Comparison of ENCODE assay signal across 10 cellular contexts in genomic region chr10:5449823-5450222, GRCh38. TPM values are rescaled to one million over a fixed set of nuclear protein-coding genes. Genes with fewer than 3 reads are reported as not detected.
A peak's percentile ranks its signal among the peaks of the same experiment; 100 is the strongest.
DNase-seq lines count a peak whose midpoint lies in the region; ATAC-seq, FAIRE-seq and TF ChIP-seq lines count a peak whose summit lies in the region.
"Had no signal": no experiment of that assay in that cellular context is flagged by ENCODE, and none has a peak within 500 bp of the region (broad histone marks: within the 10 kb centered on the region; RNA-seq: fewer than 3 reads in every experiment).

No MANE protein-coding gene starts in this region.

- no peaks in the 10 kb centered on the region for H3K9me2 ChIP-seq in MM.1S (replicated peaks; ENCODE audit: insufficient read depth, low read length)

- peaks cover 29% of the 10 kb centered on the region for H3F3A ChIP-seq in MM.1S (ENCODE audit: insufficient read depth, low read length)

- H3K27me3 Mint-ChIP-seq in stimulated activated naive B cell treated with anti-CD40 and anti-IgM and Interleukin-4, amounts not matched to agents 10 μg/mL and 1 μg/mL and 100 μg/mL, for 72 hours = no peaks in the 10 kb centered on the region

- peaks cover 36% of the 10 kb centered on the region for H3K79me2 ChIP-seq in mammary epithelial cell (ENCODE audit: insufficient read depth, low read length)
- H3K79me2 ChIP-seq in MM.1S (ENCODE audit: low read length) = peaks cover 63% of the 10 kb centered on the region

- peak overlapping the region in 1 of 3 experiments; percentile 31 for H3K4me3 ChIP-seq in mammary epithelial cell (replicated peaks in 1 of 3; ENCODE audit: insufficient read depth in 1 of 3, low read depth in 2 of 3, low read length in 3 of 3)
- no peak overlapping the region for H3K4me3 ChIP-seq in MM.1S (ENCODE audit: low read length)

- H3K9ac ChIP-seq in mammary epithelial cell (ENCODE audit: insufficient read depth, low read length) (peak overlapping the region; percentile 56), MM.1S (ENCODE audit: low read length) (no peak overlapping the region)

- H3K36me3 ChIP-seq in mammary epithelial cell (ENCODE audit: insufficient read depth, low read length) (peaks cover 21% of the 10 kb centered on the region), MM.1S (replicated peaks; ENCODE audit: insufficient read depth, low read length) (peaks cover 22% of the 10 kb centered on the region)

- peak in 1 of 2 donors; percentile 48 for TF ChIP-seq CTCF in mammary epithelial cell (conservative IDR thresholded peaks at IDR 0.05 in 1 of 2, IDR thresholded peaks at IDR 0.05 in 1 of 2; ENCODE audit: extremely low read depth in 1 of 2, insufficient read depth in 1 of 2, low read depth in 1 of 2, low read length in 2 of 2)
- TF ChIP-seq CTCF in MM.1S (IDR thresholded peaks at IDR 0.05; ENCODE audit: low read length) = no peak

- H3K4me1 ChIP-seq in mammary epithelial cell (ENCODE audit: insufficient read depth, low read length) (peaks cover 25% of the 10 kb centered on the region), MM.1S (ENCODE audit: low read length) (peaks cover 16% of the 10 kb centered on the region)

- peak; percentile 38 for DNase-seq in HTR-8/SVneo (ENCODE audit: insufficient read length, low spot score)
- DNase-seq in mammary epithelial cell = peak; percentile 82
- peak; percentile 77 for DNase-seq in kidney glomerular epithelial cell (lab: John Stamatoyannopoulos, UW)
- no peak for DNase-seq in stimulated activated naive B cell treated with anti-CD40 and anti-IgM and Interleukin-4, amounts not matched to agents 10 μg/mL and 1 μg/mL and 100 μg/mL, for 72 hours
- no peak for DNase-seq in iPS-NIHi11 (ENCODE audit: low spot score)
- no peak for DNase-seq in T-helper 9 cell
- DNase-seq in MM.1S = no peak
- DNase-seq: activated gamma-delta T cell treated with Interleukin-2 at 50 U/mL for 16 hours had no signal

- H3K27ac ChIP-seq in mammary epithelial cell (ENCODE audit: insufficient read depth, low read depth, low read length) (peak overlapping the region; percentile 89), MM.1S (ENCODE audit: low read length) (no peak overlapping the region)

- H4K20me1 ChIP-seq in mammary epithelial cell (ENCODE audit: insufficient read depth, low read length) (no peaks in the 10 kb centered on the region), MM.1S (ENCODE audit: insufficient read depth, low read length) (no peaks in the 10 kb centered on the region; the same call in 1 of the 2 replicates)

- intact Hi-C loops in mammary epithelial cell (cut with micrococcal nuclease) = loop anchor here (10.0 kb wide), 1 partner anchor 425 kb away; no protein-coding TSS in a partner anchor

- 12% methylated on average over 8 of the region's 8 CpGs for WGBS in mammary epithelial cell (ENCODE audit: low coverage, missing lambda C conversion rate)

- H3K4me1 Mint-ChIP-seq in stimulated activated naive B cell treated with anti-CD40 and anti-IgM and Interleukin-4, amounts not matched to agents 10 μg/mL and 1 μg/mL and 100 μg/mL, for 72 hours = peaks cover 12 to 15% of the 10 kb centered on the region in 2 donors

- no peak for ATAC-seq in stimulated activated naive B cell treated with anti-CD40 and anti-IgM and Interleukin-4, amounts not matched to agents 10 μg/mL and 1 μg/mL and 100 μg/mL, for 72 hours (replicated peaks)
- no peak for ATAC-seq in GM18867 (IDR thresholded peaks at IDR 0.05; ENCODE audit: unreplicated experiment)

- H3K4me3 Mint-ChIP-seq in stimulated activated naive B cell treated with anti-CD40 and anti-IgM and Interleukin-4, amounts not matched to agents 10 μg/mL and 1 μg/mL and 100 μg/mL, for 72 hours = peak overlapping the region; percentile 55 to 60

- in situ Hi-C loops in mammary epithelial cell (cut with MboI; ENCODE audit: low sequenced_read_pairs in 2 of 2) = no loop called here

- BruUV-seq in mammary epithelial cell (replicated peaks; lab: Mats Ljungman, UMichigan) = no TSS peak

- H3K9me3 ChIP-seq in mammary epithelial cell (replicated peaks; ENCODE audit: insufficient read depth, low read length) (no peaks in the 10 kb centered on the region), MM.1S (replicated peaks; ENCODE audit: insufficient read depth, low read length) (no peaks in the 10 kb centered on the region)

- H3K27ac Mint-ChIP-seq in stimulated activated naive B cell treated with anti-CD40 and anti-IgM and Interleukin-4, amounts not matched to agents 10 μg/mL and 1 μg/mL and 100 μg/mL, for 72 hours = peak overlapping the region; percentile 17

- dilution Hi-C loops in mammary epithelial cell (cut with HindIII; ENCODE audit: low sequenced_read_pairs) = loop anchor here (5.0 kb wide), 1 partner anchor 102 kb away; no protein-coding TSS in a partner anchor

- H3K9me3 Mint-ChIP-seq in stimulated activated naive B cell treated with anti-CD40 and anti-IgM and Interleukin-4, amounts not matched to agents 10 μg/mL and 1 μg/mL and 100 μg/mL, for 72 hours = no peaks in the 10 kb centered on the region

- CTCF ChIA-PET in mammary epithelial cell (lab: Charles Lee; ENCODE audit: low non-redundant PET) = no interaction called here

- H3K4me2 ChIP-seq in mammary epithelial cell (ENCODE audit: insufficient read depth, low read depth, low read length) = peak overlapping the region; percentile 70
- H3K4me2 ChIP-seq in MM.1S (ENCODE audit: low read depth, low read length) = no peak overlapping the region

- FAIRE-seq in HTR-8/SVneo (lab: Jason Lieb, UNC) = no peak

- H3K36me3 Mint-ChIP-seq in stimulated activated naive B cell treated with anti-CD40 and anti-IgM and Interleukin-4, amounts not matched to agents 10 μg/mL and 1 μg/mL and 100 μg/mL, for 72 hours = peaks cover 14 to 24% of the 10 kb centered on the region in 2 donors

- H3K27me3 ChIP-seq in mammary epithelial cell (ENCODE audit: insufficient read depth, low read length) = no peaks in the 10 kb centered on the region
- no peaks in the 10 kb centered on the region for H3K27me3 ChIP-seq in MM.1S (replicated peaks; ENCODE audit: insufficient read depth, low read length)

- H2AFZ ChIP-seq in mammary epithelial cell (ENCODE audit: low read depth, low read length) (peak overlapping the region; percentile 58), MM.1S (ENCODE audit: low read length) (no peak overlapping the region)

RNA-seq across cellular contexts. Expression of gene NET1, which starts 37.5 kb away (rescaled TPM):
- total RNA-seq in mammary epithelial cell = 10 to 100 TPM in 1 of 2 donors, 1 to 10 TPM in 1; 8.3 to 15.1 TPM
- 12.2 TPM for polyA plus RNA-seq in mammary epithelial cell
- 40.7 TPM for polyA minus RNA-seq in mammary epithelial cell

RNA-seq across cellular contexts. Expression of gene TUBAL3, which starts 45.2 kb away (rescaled TPM):
- total RNA-seq in mammary epithelial cell = under 1 TPM; 0.17 to 0.73 TPM
- 7.4 TPM for polyA plus RNA-seq in mammary epithelial cell
- 26.7 TPM for polyA minus RNA-seq in mammary epithelial cell
- total RNA-seq: M059J had no signal

RNA-seq across cellular contexts. Expression of gene CALML5, which starts 49.5 kb away (rescaled TPM):
- total RNA-seq in mammary epithelial cell = not detected
- polyA plus RNA-seq in mammary epithelial cell = 0.32 TPM
- polyA minus RNA-seq in mammary epithelial cell = not detected
- total RNA-seq: M059J had no signal

Comparison
In these comparisons a context has a peak if more than half of its experiments do, and no peak if none do; other contexts are left out.
1. DNase-seq: peak in HTR-8/SVneo (single experiment), mammary epithelial cell (single experiment) and kidney glomerular epithelial cell (single experiment); none in stimulated activated naive B cell treated with anti-CD40 and anti-IgM and Interleukin-4, amounts not matched to agents 10 μg/mL and 1 μg/mL and 100 μg/mL, for 72 hours (single experiment), iPS-NIHi11 (single experiment), T-helper 9 cell (single experiment) and MM.1S (single experiment).